In genomic region chr15:39807791-39808190, GRCh38 we compare ENCODE assay signal across 2 cellular contexts.
TF ChIP-seq lines count a peak whose summit lies in the region.

No MANE protein-coding gene starts in this region.

TF ChIP-seq in HepG2, 621 proteins besides CTCF, POLR2A, EP300 and RAD21:
- no peak for TF ChIP-seq MAFF (IDR thresholded peaks at IDR 0.05; ENCODE audit: low read depth, low read length)
- peak; percentile 95 for TF ChIP-seq PRDM15 (CRISPR knock-in tag; IDR thresholded peaks at IDR 0.05)
- no peak for TF ChIP-seq ZKSCAN5 (CRISPR knock-in tag; IDR thresholded peaks at IDR 0.05)
- TF ChIP-seq TEAD3 (CRISPR knock-in tag; optimal IDR thresholded peaks at IDR 0.05; ENCODE audit: borderline replicate concordance) = no peak
- no peak for TF ChIP-seq HNF1B (CRISPR knock-in tag; IDR thresholded peaks at IDR 0.05)
- TF ChIP-seq PPARG (CRISPR knock-in tag; conservative IDR thresholded peaks at IDR 0.05) = no peak
- no peak for TF ChIP-seq ZNF773 (CRISPR knock-in tag; IDR thresholded peaks at IDR 0.05; ENCODE audit: borderline replicate concordance)
- TF ChIP-seq MATR3 (CRISPR knock-in tag; IDR thresholded peaks at IDR 0.05) = no peak
- TF ChIP-seq ZBTB46 (CRISPR knock-in tag; IDR thresholded peaks at IDR 0.05; ENCODE audit: borderline replicate concordance) = no peak

TF ChIP-seq in H1, 55 proteins besides CTCF, POLR2A, EP300 and RAD21:
- TF ChIP-seq EGR1 (IDR thresholded peaks at IDR 0.05; ENCODE audit: borderline replicate concordance, low read depth, low read length) = peak; percentile 46; the same call in 1 of the 2 replicates
- no peak for TF ChIP-seq ATF2 (IDR thresholded peaks at IDR 0.05; ENCODE audit: low read length)
- TF ChIP-seq SIN3A (conservative IDR thresholded peaks at IDR 0.05 in 1 of 2, IDR thresholded peaks at IDR 0.05 in 1 of 2; ENCODE audit: low read depth in 1 of 2, low read length in 2 of 2) = no peak
- TF ChIP-seq EZH2 (IDR thresholded peaks at IDR 0.05; ENCODE audit: low read depth, low read length, severe bottlenecking) = no peak
- TF ChIP-seq KDM4A (IDR thresholded peaks at IDR 0.05; ENCODE audit: low read depth, low read length, severe bottlenecking) = no peak
- no peak for TF ChIP-seq JUN (IDR thresholded peaks at IDR 0.05; ENCODE audit: low read depth, low read length)
- peak; percentile 99 for TF ChIP-seq SP1 (IDR thresholded peaks at IDR 0.05; ENCODE audit: low read depth, low read length)
- TF ChIP-seq RFX5 (IDR thresholded peaks at IDR 0.05; ENCODE audit: borderline replicate concordance, low read depth, low read length) = no peak
- TF ChIP-seq KDM1A (IDR thresholded peaks at IDR 0.05; ENCODE audit: borderline replicate concordance, low read length) = no peak
- peak; percentile 27; the same call in 1 of the 2 replicates for TF ChIP-seq CEBPB (IDR thresholded peaks at IDR 0.05; ENCODE audit: low read depth, low read length)
- TF ChIP-seq PHF8 (conservative IDR thresholded peaks at IDR 0.05; ENCODE audit: low read depth, low read length) = no peak
- TF ChIP-seq ASH2L (IDR thresholded peaks at IDR 0.05; ENCODE audit: low read length) = no peak
- TF ChIP-seq SP2 (IDR thresholded peaks at IDR 0.05; ENCODE audit: low read length) = no peak
- TF ChIP-seq TAF7 (optimal IDR thresholded peaks at IDR 0.05; ENCODE audit: borderline replicate concordance, low read depth, low read length) = no peak
- TF ChIP-seq JUND (IDR thresholded peaks at IDR 0.05; ENCODE audit: low read length) = no peak
